In the genomic region with DNA sequence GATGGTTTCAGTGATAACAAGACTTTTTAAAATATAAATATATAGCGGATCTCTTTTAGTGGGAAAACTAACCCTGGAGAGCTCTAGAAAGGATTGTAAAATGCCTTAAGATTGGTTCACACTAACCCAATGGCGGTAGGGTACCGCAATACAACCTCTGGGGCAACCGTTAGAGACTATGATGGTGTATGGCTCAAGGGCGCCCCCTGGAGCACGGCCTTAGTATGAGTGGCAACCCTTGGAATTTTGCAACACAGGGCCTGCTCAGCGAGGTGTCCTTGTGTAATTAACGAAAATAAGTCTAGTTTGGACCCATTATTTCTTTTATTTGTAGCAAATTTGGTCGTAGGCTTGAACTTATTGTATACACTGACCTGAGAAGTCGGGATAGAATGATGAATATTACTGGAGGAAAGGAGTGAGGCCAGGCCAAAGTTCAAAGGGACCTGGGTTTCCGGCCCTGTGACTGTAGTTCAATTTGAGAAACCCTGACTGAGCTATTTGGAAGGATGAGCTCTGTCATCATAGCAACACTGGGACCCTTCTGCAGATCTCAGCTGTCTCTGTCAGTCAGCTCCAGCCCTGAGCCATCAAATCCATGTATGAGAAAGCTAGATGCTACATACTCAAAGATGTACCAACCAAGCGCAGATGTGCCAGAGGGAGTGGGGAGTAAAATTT, we compare ENCODE assay signal across 8 cellular contexts. TPM values are rescaled to one million over a fixed set of nuclear protein-coding genes. Genes with fewer than 3 reads are reported as not detected.
DNase-seq lines count a peak whose midpoint lies in the region; ATAC-seq and TF ChIP-seq lines count a peak whose summit lies in the region.

No MANE protein-coding gene starts in this region.

- TF ChIP-seq POLR2A in GM18505 (IDR thresholded peaks at IDR 0.05; ENCODE audit: borderline replicate concordance, extremely low read depth, insufficient read depth, insufficient read length) (no peak), vagina (IDR thresholded peaks at IDR 0.05) (no peak)

- intact Hi-C loops in vagina (cut with DNase I) = no loop called here

- H3K9me3 ChIP-seq in vagina = no peaks in the 10 kb centered on the region

- DNase-seq in A172 (ENCODE audit: low spot score) = peak; percentile 44
- DNase-seq in NK-92 (lab: John Stamatoyannopoulos, UW; ENCODE audit: unreplicated experiment) = peak; percentile 19
- DNase-seq in activated T-cell treated with anti-CD3 and anti-CD28 coated beads, Interleukin-2, amount 50 U/mL, for 1 hour = peak; percentile 90
- DNase-seq in fibroblast of the aortic adventitia (ENCODE audit: low read depth) = peak; percentile 44
- peak; percentile 26 for DNase-seq in pons (ENCODE audit: low spot score)
- no peak for DNase-seq in vagina (ENCODE audit: extremely low spot score in 2 of 2)

- H3K27ac ChIP-seq in vagina = no peak overlapping the region

- no peaks in the 10 kb centered on the region for H3K36me3 ChIP-seq in vagina

- no peaks in the 10 kb centered on the region for H3K4me1 ChIP-seq in vagina

- TF ChIP-seq CTCF in fibroblast of the aortic adventitia (IDR thresholded peaks at IDR 0.05; ENCODE audit: insufficient read depth, low read length) = peak; percentile 69
- TF ChIP-seq CTCF in vagina (IDR thresholded peaks at IDR 0.05) = peak; percentile 13 to 53 (median 37)

- H3K4me3 ChIP-seq in fibroblast of the aortic adventitia (ENCODE audit: low read depth, low read length) (no peak overlapping the region), vagina (no peak overlapping the region)

- ATAC-seq in GM18505 (IDR thresholded peaks at IDR 0.05; ENCODE audit: unreplicated experiment) (peak; percentile 77), HG02938 (IDR thresholded peaks at IDR 0.05; ENCODE audit: unreplicated experiment) (peak; percentile 87)

- no peaks in the 10 kb centered on the region for H3K27me3 ChIP-seq in vagina

RNA-seq across cellular contexts. Expression of gene CAMK4, which starts 54.8 kb away (rescaled TPM):
- total RNA-seq in A172 (2014; rRNA removed; shearing (Covaris generic)) = 8.1 and 12.9 TPM in 2 replicates
- total RNA-seq in fibroblast of the aortic adventitia (ENCODE audit: low replicate concordance) (2.9 and 5.4 TPM in 2 replicates), vagina (11.8 TPM)

Comparison
In these comparisons a context has a peak if more than half of its experiments do, and no peak if none do; other contexts are left out.
1. DNase-seq: peak in A172 (single experiment), NK-92 (single experiment), activated T-cell treated with anti-CD3 and anti-CD28 coated beads, Interleukin-2, amount 50 U/mL, for 1 hour (single experiment), fibroblast of the aortic adventitia (single experiment) and pons (single experiment); none in vagina (0 of 2).